1 cellular context compared by ENCODE assay signal in genomic region chr11:6608011-6608410, GRCh38.
TF ChIP-seq lines count a peak whose summit lies in the region.

No MANE protein-coding gene starts in this region.

TF ChIP-seq in endothelial cell of umbilical vein, 7 proteins besides CTCF, POLR2A, EP300 and RAD21:
- no peak for TF ChIP-seq MYC (IDR thresholded peaks at IDR 0.05; ENCODE audit: low read depth, low read length)
